In genomic region chr22:46128606-46129005, GRCh38 we compare ENCODE assay signal across 26 cellular contexts.
"Had no signal": no experiment of that assay in that cellular context is flagged by ENCODE, and none has a peak within 500 bp of the region (broad histone marks: within the 10 kb centered on the region; RNA-seq: fewer than 3 reads in every experiment).

No MANE protein-coding gene starts in this region.

- H3K27me3 ChIP-seq: MG63 had no signal

- H3K9me3 Mint-ChIP-seq: activated naive CD4-positive, alpha-beta T cell treated with anti-CD3 and anti-CD28 coated beads, Interleukin-2, amount 50 U/mL, for 72 hours; activated naive CD8-positive, alpha-beta T cell treated with anti-CD3 and anti-CD28 coated beads, Interleukin-2, amount 50 U/mL, for 24 hours; brain; WTC11 had no signal

- ATAC-seq: activated CD8-positive, alpha-beta T cell treated with anti-CD3 and anti-CD28 coated beads, Interleukin-2, amount 10 ng/mL, durations not matched to agents 7 days and 5 days; activated naive CD4-positive, alpha-beta T cell treated with anti-CD3 and anti-CD28 coated beads, Interleukin-2, amount 50 U/mL, for 72 hours; activated naive CD8-positive, alpha-beta T cell treated with anti-CD3 and anti-CD28 coated beads, Interleukin-2, amount 50 U/mL, for 24 hours; WTC11 had no signal

- H3K27me3 Mint-ChIP-seq: activated naive CD8-positive, alpha-beta T cell treated with anti-CD3 and anti-CD28 coated beads, Interleukin-2, amount 50 U/mL, for 24 hours had no signal

- H3K9ac ChIP-seq: KMS-11 had no signal

- H3K4me3 ChIP-seq: MG63, PC-9 had no signal

- H3K4me2 ChIP-seq: KMS-11, PC-9 had no signal

- H3K9me3 ChIP-seq: MG63 had no signal

- H3K36me3 Mint-ChIP-seq: activated naive CD4-positive, alpha-beta T cell treated with anti-CD3 and anti-CD28 coated beads, Interleukin-2, amount 50 U/mL, for 72 hours; brain; WTC11 had no signal

- FAIRE-seq: astrocyte had no signal

- H3K36me3 ChIP-seq: MG63 had no signal

- DNase-seq: activated CD4-positive, alpha-beta T cell treated with anti-CD3 and anti-CD28 coated beads for 48 hours; activated CD4-positive, alpha-beta T cell treated with anti-CD3 and anti-CD28 coated beads, Interleukin-2, amount 50 U/mL, for 4 hours; activated CD4-positive, CD25-positive, alpha-beta regulatory T cell treated with anti-CD3 and anti-CD28 coated beads, Interleukin-2, amount 50 U/mL, for 72 hours; activated CD8-positive, alpha-beta memory T cell treated with anti-CD3 and anti-CD28 coated beads, Interleukin-2, amount 50 U/mL, for 48 hours; activated CD8-positive, alpha-beta T cell treated with anti-CD3 and anti-CD28 coated beads, Interleukin-2, amount 10 ng/mL, durations not matched to agents 7 days and 5 days; activated effector memory CD4-positive, alpha-beta T cell treated with Interleukin-2 at 50 U/mL for 16 hours; activated naive CD4-positive, alpha-beta T cell; activated naive CD8-positive, alpha-beta T cell treated with anti-CD3 and anti-CD28 coated beads, Interleukin-2, amount 50 U/mL, for 24 hours; activated T-cell treated with anti-CD3 and anti-CD28 coated beads, Interleukin-2, amount 50 U/mL, for 1 hour; amniotic stem cell; MG63; NCI-H1092 treated with DMSO at 0.1 percent for 48 hours; NCI-H1436; NCI-H187; NCI-H2081; NCI-H510A treated with DMSO at 0.1 percent for 48 hours; NCI-H69; PC-9; SHP77 treated with DMSO at 0.1 percent for 48 hours; T-helper 17 cell; T-helper 9 cell had no signal

- H3K27ac Mint-ChIP-seq: activated CD8-positive, alpha-beta T cell treated with anti-CD3 and anti-CD28 coated beads, Interleukin-2, amount 10 ng/mL, durations not matched to agents 7 days and 5 days; activated naive CD4-positive, alpha-beta T cell treated with anti-CD3 and anti-CD28 coated beads, Interleukin-2, amount 50 U/mL, for 72 hours; activated naive CD8-positive, alpha-beta T cell treated with anti-CD3 and anti-CD28 coated beads, Interleukin-2, amount 50 U/mL, for 24 hours; brain; T-helper 17 cell; WTC11 had no signal

- H3K4me3 Mint-ChIP-seq: activated CD8-positive, alpha-beta T cell treated with anti-CD3 and anti-CD28 coated beads, Interleukin-2, amount 10 ng/mL, durations not matched to agents 7 days and 5 days; activated naive CD8-positive, alpha-beta T cell treated with anti-CD3 and anti-CD28 coated beads, Interleukin-2, amount 50 U/mL, for 24 hours; brain; T-helper 17 cell; WTC11 had no signal

- H3K4me1 Mint-ChIP-seq: activated naive CD8-positive, alpha-beta T cell treated with anti-CD3 and anti-CD28 coated beads, Interleukin-2, amount 50 U/mL, for 24 hours; brain; WTC11 had no signal

- H3K27ac ChIP-seq: KMS-11, PC-9 had no signal

- H2AFZ ChIP-seq: PC-9 had no signal
